ENCODE assay signal across 22 cellular contexts in the genomic region with DNA sequence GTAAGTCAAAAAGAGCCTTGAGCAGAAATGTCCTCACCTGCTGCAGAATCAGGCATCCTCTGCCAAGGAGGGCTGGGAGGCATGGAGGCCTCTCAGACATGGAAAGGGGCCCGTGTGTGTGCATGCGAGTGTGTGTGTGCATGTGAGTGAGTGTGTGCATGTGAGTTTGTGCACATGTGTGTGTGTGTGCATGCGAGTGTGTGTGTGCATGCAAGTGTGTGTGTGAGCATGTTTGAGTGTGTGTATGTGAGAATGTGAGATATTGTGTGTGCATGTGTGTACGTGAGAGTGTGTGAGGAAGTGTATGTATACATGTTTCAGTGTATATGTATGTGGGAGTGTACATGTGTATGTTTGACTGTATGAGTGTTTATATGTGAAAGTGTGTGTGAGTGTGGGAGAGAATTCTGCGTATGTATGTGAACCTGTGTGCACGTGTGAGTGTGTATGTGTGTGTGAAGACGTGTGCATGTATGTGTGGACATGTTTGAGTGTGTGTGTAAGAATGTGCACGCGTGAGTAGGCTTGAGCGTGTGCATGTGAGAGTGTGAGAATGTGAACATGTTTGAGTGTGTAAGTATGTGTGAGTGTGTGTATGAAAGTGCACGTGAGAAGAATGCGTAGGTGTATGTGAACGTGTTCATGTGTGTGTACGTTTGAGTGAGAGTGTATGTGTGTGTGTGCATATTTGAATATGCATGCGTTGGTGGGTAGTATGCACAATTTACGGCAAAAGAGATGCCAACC.
"Had no signal": no experiment of that assay in that cellular context is flagged by ENCODE, and none has a peak within 500 bp of the region (broad histone marks: within the 10 kb centered on the region; RNA-seq: fewer than 3 reads in every experiment).

No MANE protein-coding gene starts in this region.

- H3K4me3 ChIP-seq: body of pancreas, cardiac muscle cell, Peyer's patch had no signal

- H3K27me3 ChIP-seq: body of pancreas, cardiac muscle cell, Peyer's patch had no signal

- H3K9me3 ChIP-seq: body of pancreas, Peyer's patch had no signal

- H3K36me3 Mint-ChIP-seq: activated naive CD4-positive, alpha-beta T cell treated with anti-CD3 and anti-CD28 coated beads, Interleukin-2, amount 50 U/mL, for 24 hours had no signal

- H3K4me1 Mint-ChIP-seq: activated CD4-positive, alpha-beta memory T cell treated with anti-CD3 and anti-CD28 coated beads, Interleukin-2, amount 10 ng/mL, durations not matched to agents 7 days and 5 days; activated CD4-positive, alpha-beta T cell treated with anti-CD3 and anti-CD28 coated beads for 36 hours; activated naive CD4-positive, alpha-beta T cell treated with anti-CD3 and anti-CD28 coated beads, Interleukin-2, amount 50 U/mL, for 24 hours had no signal

- ATAC-seq: activated CD4-positive, alpha-beta T cell treated with anti-CD3 and anti-CD28 coated beads for 36 hours; body of pancreas had no signal

- DNase-seq: activated CD4-positive, alpha-beta memory T cell treated with anti-CD3 and anti-CD28 coated beads, Interleukin-2, amount 10 ng/mL, durations not matched to agents 7 days and 5 days; activated CD4-positive, alpha-beta T cell treated with anti-CD3 and anti-CD28 coated beads for 36 hours; activated CD4-positive, alpha-beta T cell treated with anti-CD3 and anti-CD28 coated beads, Interleukin-2, amount 50 U/mL, for 1 hour; activated CD8-positive, alpha-beta memory T cell treated with anti-CD3 and anti-CD28 coated beads, Interleukin-2, amount 50 U/mL, for 4 hours; body of pancreas; cerebellar nuclear complex; Karpas-422; MM.1S; NCI-H1105; NCI-H1436; NCI-H1694 treated with DMSO at 0.1 percent for 48 hours; NCI-H2029 treated with DMSO at 0.1 percent for 48 hours; NCI-H446; NCI-H524; Peyer's patch; SHP77 treated with DMSO at 0.1 percent for 48 hours; T-helper 1 cell had no signal

- FAIRE-seq: colon had no signal

- H3K4me1 ChIP-seq: body of pancreas, Peyer's patch had no signal

- H3K9me3 Mint-ChIP-seq: activated CD4-positive, alpha-beta memory T cell treated with anti-CD3 and anti-CD28 coated beads, Interleukin-2, amount 10 ng/mL, durations not matched to agents 7 days and 5 days; activated naive CD4-positive, alpha-beta T cell treated with anti-CD3 and anti-CD28 coated beads, Interleukin-2, amount 50 U/mL, for 24 hours had no signal

- H3K27ac ChIP-seq: body of pancreas, cardiac muscle cell, Peyer's patch, RWPE1, VCaP had no signal

- H3K4me3 Mint-ChIP-seq: activated CD4-positive, alpha-beta memory T cell treated with anti-CD3 and anti-CD28 coated beads, Interleukin-2, amount 10 ng/mL, durations not matched to agents 7 days and 5 days; activated CD4-positive, alpha-beta T cell treated with anti-CD3 and anti-CD28 coated beads for 36 hours; activated naive CD4-positive, alpha-beta T cell treated with anti-CD3 and anti-CD28 coated beads, Interleukin-2, amount 50 U/mL, for 24 hours had no signal

- H3K36me3 ChIP-seq: cardiac muscle cell, Peyer's patch had no signal

- H3K27me3 Mint-ChIP-seq: activated CD4-positive, alpha-beta memory T cell treated with anti-CD3 and anti-CD28 coated beads, Interleukin-2, amount 10 ng/mL, durations not matched to agents 7 days and 5 days had no signal

- H3K27ac Mint-ChIP-seq: activated CD4-positive, alpha-beta memory T cell treated with anti-CD3 and anti-CD28 coated beads, Interleukin-2, amount 10 ng/mL, durations not matched to agents 7 days and 5 days; activated CD4-positive, alpha-beta T cell treated with anti-CD3 and anti-CD28 coated beads for 36 hours; activated naive CD4-positive, alpha-beta T cell treated with anti-CD3 and anti-CD28 coated beads, Interleukin-2, amount 50 U/mL, for 24 hours had no signal
